12 cellular contexts compared by ENCODE assay signal in the genomic region with DNA sequence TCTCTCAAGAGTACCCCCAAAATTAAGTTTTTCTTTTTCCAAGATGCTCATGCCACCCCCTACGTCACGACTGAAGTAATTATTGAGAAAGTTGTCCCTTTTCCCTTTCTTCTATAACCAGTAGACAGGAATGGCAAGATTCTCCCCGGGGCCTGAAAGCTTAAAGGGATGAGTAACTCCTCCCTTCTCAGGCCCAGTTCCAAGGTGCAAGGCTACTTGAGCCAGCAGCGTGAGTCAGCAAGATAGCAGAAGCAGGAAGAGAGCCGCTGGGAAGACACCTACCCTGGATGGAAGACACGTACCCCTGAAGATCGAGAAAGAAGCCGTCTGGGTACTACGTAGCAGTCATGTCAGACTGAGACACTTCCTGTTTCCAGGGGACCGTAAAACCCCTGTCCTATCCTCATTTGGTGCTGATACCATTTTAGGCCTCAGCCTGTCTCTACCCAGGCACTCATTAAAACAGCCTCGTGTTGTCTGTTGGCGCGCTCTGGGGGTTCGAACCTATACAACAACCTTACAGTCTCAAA.
A peak's percentile ranks its signal among the peaks of the same experiment; 100 is the strongest.
DNase-seq lines count a peak whose midpoint lies in the region; ATAC-seq and TF ChIP-seq lines count a peak whose summit lies in the region.
"Had no signal": no experiment of that assay in that cellular context is flagged by ENCODE, and none has a peak within 500 bp of the region (broad histone marks: within the 10 kb centered on the region; RNA-seq: fewer than 3 reads in every experiment).

No MANE protein-coding gene starts in this region.

- TF ChIP-seq EP300 in sigmoid colon (IDR thresholded peaks at IDR 0.05) = no peak

- peaks cover 2% of the 10 kb centered on the region for H3K27me3 Mint-ChIP-seq in activated CD4-positive, alpha-beta memory T cell treated with anti-CD3 and anti-CD28 coated beads for 36 hours
- H3K27me3 Mint-ChIP-seq: type B pancreatic cell had no signal

- H3K4me1 Mint-ChIP-seq in activated CD4-positive, alpha-beta memory T cell treated with anti-CD3 and anti-CD28 coated beads for 36 hours (ENCODE audit: low read depth) = peaks cover 17% of the 10 kb centered on the region

- peak; percentile 23 for DNase-seq in GM04503 (ENCODE audit: low read depth)
- peak; percentile 66 for DNase-seq in T1000 (lab: John Stamatoyannopoulos, UW)
- DNase-seq in foreskin keratinocyte = peak; percentile 65 to 88
- DNase-seq in sigmoid colon = peak; percentile 86
- no peak for DNase-seq in activated CD4-positive, alpha-beta memory T cell treated with anti-CD3 and anti-CD28 coated beads for 36 hours
- DNase-seq in NCI-H2196 (lab: John Stamatoyannopoulos, UW; ENCODE audit: unreplicated experiment) = no peak
- DNase-seq in 8988T = no peak
- DNase-seq: activated gamma-delta T cell; DMS 273 treated with DMSO at 0.1 percent for 48 hours; stimulated activated CD4-positive, alpha-beta T cell treated with anti-CD3 and anti-CD28 coated beads, Interleukin-1b, Interleukin-23, amount 100 ng/mL, for 48 hours had no signal

- no peaks in the 10 kb centered on the region for H3K9me3 ChIP-seq in sigmoid colon

- H3K4me3 Mint-ChIP-seq in activated CD4-positive, alpha-beta memory T cell treated with anti-CD3 and anti-CD28 coated beads for 36 hours = no peak overlapping the region
- H3K4me3 Mint-ChIP-seq: type B pancreatic cell had no signal

- intact Hi-C loops in sigmoid colon (cut with DNase I) = no loop called here
- intact Hi-C loops in activated CD4-positive, alpha-beta memory T cell treated with anti-CD3 and anti-CD28 coated beads for 36 hours (cut with micrococcal nuclease) = no loop called here

- H3K4me1 ChIP-seq in foreskin keratinocyte (no peaks in the 10 kb centered on the region), sigmoid colon (peaks cover 0 to 4% (median 2%) of the 10 kb centered on the region in 4 donors)

- POLR2A ChIA-PET in activated CD4-positive, alpha-beta memory T cell treated with anti-CD3 and anti-CD28 coated beads for 36 hours (lab: Charles Lee) = no interaction called here

- ATAC-seq in foreskin keratinocyte = peak; percentile 94
- no peak for ATAC-seq in HG03159 (IDR thresholded peaks at IDR 0.05; ENCODE audit: unreplicated experiment)

- no peaks in the 10 kb centered on the region for H3K27me3 ChIP-seq in foreskin keratinocyte
- H3K27me3 ChIP-seq in sigmoid colon = no peaks in the 10 kb centered on the region

- no peak for TF ChIP-seq POLR2A in sigmoid colon (IDR thresholded peaks at IDR 0.05)

- H3K9me3 Mint-ChIP-seq in activated CD4-positive, alpha-beta memory T cell treated with anti-CD3 and anti-CD28 coated beads for 36 hours = no peaks in the 10 kb centered on the region
- H3K9me3 Mint-ChIP-seq: type B pancreatic cell had no signal

- H3K27ac Mint-ChIP-seq in activated CD4-positive, alpha-beta memory T cell treated with anti-CD3 and anti-CD28 coated beads for 36 hours = no peak overlapping the region
- H3K27ac Mint-ChIP-seq: type B pancreatic cell had no signal

- no peak overlapping the region for H3K27ac ChIP-seq in foreskin keratinocyte
- peak overlapping the region in 3 of 4 donors; percentile 7 to 20 (median 12) for H3K27ac ChIP-seq in sigmoid colon

- TF ChIP-seq CTCF in foreskin keratinocyte (conservative IDR thresholded peaks at IDR 0.05) (no peak), sigmoid colon (IDR thresholded peaks at IDR 0.05) (no peak)

- H3K36me3 ChIP-seq in sigmoid colon = no peaks in the 10 kb centered on the region

- WGBS in sigmoid colon, 2 donors = 79 to 81% methylated on average over 14 of the region's 14 CpGs

- no peak overlapping the region for H3K4me3 ChIP-seq in sigmoid colon

- CTCF ChIA-PET in activated CD4-positive, alpha-beta memory T cell treated with anti-CD3 and anti-CD28 coated beads for 36 hours (lab: Charles Lee) = interaction anchor here (1.0 kb wide), 1 partner anchor 23 kb away, joined by 3 read pairs; no protein-coding TSS in a partner anchor

- H3K36me3 Mint-ChIP-seq in activated CD4-positive, alpha-beta memory T cell treated with anti-CD3 and anti-CD28 coated beads for 36 hours = no peaks in the 10 kb centered on the region
- H3K36me3 Mint-ChIP-seq: type B pancreatic cell had no signal

Comparison
In these comparisons a context has a peak if more than half of its experiments do, and no peak if none do; other contexts are left out.
1. DNase-seq: peak in GM04503 (single experiment), T1000 (single experiment), foreskin keratinocyte (2 of 2) and sigmoid colon (single experiment); none in activated CD4-positive, alpha-beta memory T cell treated with anti-CD3 and anti-CD28 coated beads for 36 hours (single experiment), NCI-H2196 (single experiment) and 8988T (single experiment).